19 cellular contexts compared by ENCODE assay signal in genomic region chr5:120122711-120123110, GRCh38.
"Had no signal": no experiment of that assay in that cellular context is flagged by ENCODE, and none has a peak within 500 bp of the region (broad histone marks: within the 10 kb centered on the region; RNA-seq: fewer than 3 reads in every experiment).

No MANE protein-coding gene starts in this region.

- H3K4me3 Mint-ChIP-seq: natural killer cell, neural progenitor cell had no signal

- DNase-seq: dorsolateral prefrontal cortex; effector CD8-positive, alpha-beta T cell; heart left ventricle; hippocampal formation; kidney glomerular epithelial cell; mucosa of descending colon; natural killer cell; nucleus accumbens; ovary; right cardiac atrium; small intestine; stimulated activated CD4-positive, alpha-beta T cell treated with anti-CD3 and anti-CD28 coated beads, Interleukin-12 subunit alpha, Interleukin-12 subunit beta, amount 100 ng/mL, for 4 hours; stimulated activated naive CD4-positive, alpha-beta T cell; stomach; substantia nigra; transverse colon had no signal

- H3K27ac ChIP-seq: coronary artery, dorsolateral prefrontal cortex, heart left ventricle, neural progenitor cell, ovary, stomach, thoracic aorta, transverse colon had no signal

- H3K9me3 ChIP-seq: mucosa of descending colon, ovary, stomach, thoracic aorta, transverse colon had no signal

- H3K9ac ChIP-seq: neural progenitor cell had no signal

- H3K27me3 ChIP-seq: dorsolateral prefrontal cortex, heart left ventricle, neural progenitor cell, ovary, stomach, transverse colon had no signal

- H3K4me3 ChIP-seq: coronary artery, dorsolateral prefrontal cortex, heart left ventricle, mucosa of descending colon, neural progenitor cell, ovary, stomach, thoracic aorta, transverse colon had no signal

- H2AFZ ChIP-seq: neural progenitor cell had no signal

- H3K27ac Mint-ChIP-seq: natural killer cell, neural progenitor cell had no signal

- H3K4me2 ChIP-seq: neural progenitor cell had no signal

- H3K4me1 Mint-ChIP-seq: natural killer cell had no signal

- H3K36me3 ChIP-seq: heart left ventricle, neural progenitor cell, ovary, stomach, thoracic aorta, transverse colon had no signal
